ENCODE assay signal across 8 cellular contexts in the genomic region with DNA sequence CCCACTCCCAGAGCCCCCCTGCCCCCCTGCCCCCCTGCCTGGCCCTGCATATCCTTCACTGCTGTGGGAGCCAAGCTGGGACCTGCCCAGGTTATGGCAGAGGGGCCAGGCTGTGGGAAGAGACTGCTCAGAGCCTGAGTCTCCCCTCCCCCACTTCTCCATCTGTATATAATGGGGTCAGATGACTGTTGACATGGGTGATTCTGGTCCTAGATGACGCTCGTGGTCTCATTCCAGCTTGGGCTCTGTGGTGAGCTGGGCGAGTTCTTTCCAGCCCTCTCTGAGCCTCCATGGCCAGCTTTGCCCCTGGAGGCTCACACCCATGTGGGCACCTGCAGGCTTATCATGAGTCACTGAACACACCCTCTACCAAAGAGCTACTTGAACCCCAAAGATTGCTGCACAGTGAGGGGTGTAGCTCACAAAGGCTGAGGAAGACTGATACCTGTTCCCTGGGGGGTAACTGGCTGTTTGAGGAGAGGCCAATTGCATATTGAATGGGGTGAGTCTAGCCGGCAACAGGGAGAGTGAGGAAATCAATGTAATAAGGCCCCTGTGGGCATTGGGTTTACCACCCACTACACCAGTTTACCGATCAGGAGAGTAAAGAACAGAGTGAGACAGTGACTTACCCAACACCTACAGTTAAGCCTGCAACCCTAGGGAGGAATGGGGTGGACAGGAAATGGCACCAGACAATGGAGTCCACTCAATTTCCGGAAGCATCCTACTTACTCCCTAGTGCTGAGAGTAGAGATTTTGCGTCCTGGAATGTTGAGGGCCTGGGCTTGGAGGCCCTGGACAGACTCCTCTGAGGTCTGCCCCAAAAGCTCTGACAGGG. TPM values are rescaled to one million over a fixed set of nuclear protein-coding genes. Genes with fewer than 3 reads are reported as not detected.
DNase-seq lines count a peak whose midpoint lies in the region; ATAC-seq and TF ChIP-seq lines count a peak whose summit lies in the region.

No MANE protein-coding gene starts in this region.

- POLR2A ChIA-PET in CD4-positive, alpha-beta T cell (lab: Charles Lee): interaction anchor here (1.0 kb wide), 1 partner anchor 8 kb away, joined by 4 read pairs; no protein-coding TSS in a partner anchor

- H3K9me3 Mint-ChIP-seq in CD4-positive, alpha-beta T cell: no peaks in the 10 kb centered on the region

- peaks cover 3% of the 10 kb centered on the region for H3K36me3 Mint-ChIP-seq in CD4-positive, alpha-beta T cell (ENCODE audit: low read depth)

- no peak for TF ChIP-seq CTCF in CD4-positive, alpha-beta T cell (IDR thresholded peaks at IDR 0.05)
- TF ChIP-seq CTCF in LNCaP clone FGC (IDR thresholded peaks at IDR 0.05; ENCODE audit: control insufficient read depth, extremely low read depth, insufficient read depth) (no peak), right atrium auricular region (IDR thresholded peaks at IDR 0.05) (no peak), gastrocnemius medialis (IDR thresholded peaks at IDR 0.05 in 4 of 5, conservative IDR thresholded peaks at IDR 0.05 in 1 of 5) (no peak)

- H3K9me3 ChIP-seq in CD4-positive, alpha-beta T cell (ENCODE audit: control insufficient read depth, low read length): no peaks in the 10 kb centered on the region
- H3K9me3 ChIP-seq in adipocyte (ENCODE audit: control insufficient read depth, low read length) (no peaks in the 10 kb centered on the region), right atrium auricular region (no peaks in the 10 kb centered on the region), gastrocnemius medialis (no peaks in the 10 kb centered on the region)

- peak overlapping the region; percentile 88 for H3K9ac ChIP-seq in adipocyte (ENCODE audit: low read length)

- H3K36me3 ChIP-seq in adipocyte (ENCODE audit: control insufficient read depth, insufficient read depth, low read length, severe bottlenecking) (peaks cover 2% of the 10 kb centered on the region), right atrium auricular region (no peaks in the 10 kb centered on the region), gastrocnemius medialis (no peaks in the 10 kb centered on the region)

- H3K4me1 Mint-ChIP-seq in CD4-positive, alpha-beta T cell (ENCODE audit: low read depth): peaks cover 37% of the 10 kb centered on the region

- in situ Hi-C loops in gastrocnemius medialis (cut with MboI; ENCODE audit: low sequenced_read_pairs in 4 of 4): no loop called here

- CTCF ChIA-PET in CD4-positive, alpha-beta T cell (lab: Charles Lee): interaction anchor here (1.4 to 1.8 kb wide), 5 partner anchors 8 to 28 kb away, joined by 3 to 6 read pairs (median 3); no protein-coding TSS in a partner anchor

- no peak for TF ChIP-seq POLR2A in gastrocnemius medialis (IDR thresholded peaks at IDR 0.05)

- H3K27ac Mint-ChIP-seq in CD4-positive, alpha-beta T cell: peak overlapping the region; percentile 98

- peak overlapping the region; percentile 24; the same call in 1 of the 2 replicates for H3K4me3 ChIP-seq in LNCaP clone FGC (ENCODE audit: low read depth, low read length)
- no peak overlapping the region for H3K4me3 ChIP-seq in adipocyte (ENCODE audit: low read length)
- H3K4me3 ChIP-seq in right atrium auricular region: peak overlapping the region; percentile 35 to 50
- H3K4me3 ChIP-seq in gastrocnemius medialis: peak overlapping the region; percentile 49 to 61 (median 56)

- no peak for DNase-seq in CD4-positive, alpha-beta T cell
- DNase-seq in LNCaP clone FGC (ENCODE audit: low read depth): no peak
- DNase-seq in adipocyte (ENCODE audit: low read depth): peak; percentile 29
- DNase-seq in right atrium auricular region (ENCODE audit: low spot score): no peak
- no peak for DNase-seq in gastrocnemius medialis
- DNase-seq in NCI-H526 treated with DMSO at 0.1 percent for 48 hours (lab: John Stamatoyannopoulos, UW): no peak
- DNase-seq in stimulated activated CD8-positive, alpha-beta memory T cell treated with anti-CD3 and anti-CD28 coated beads, Interleukin-4, amount 100 ng/mL, for 48 hours: no peak

- ATAC-seq in CD4-positive, alpha-beta T cell (ENCODE audit: poor library complexity): no peak
- ATAC-seq in gastrocnemius medialis: peak in 1 of 2 donors; percentile 1
- no peak for ATAC-seq in GM21576 (IDR thresholded peaks at IDR 0.05; ENCODE audit: unreplicated experiment)

- peak overlapping the region; percentile 83 for H3K27ac ChIP-seq in CD4-positive, alpha-beta T cell (ENCODE audit: low read depth, low read length)
- H3K27ac ChIP-seq in right atrium auricular region (peak overlapping the region; percentile 100), gastrocnemius medialis (peak overlapping the region; percentile 97 to 100 (median 99))

- H3K27me3 ChIP-seq in CD4-positive, alpha-beta T cell (ENCODE audit: control insufficient read depth, insufficient read depth, low read length): no peaks in the 10 kb centered on the region
- H3K27me3 ChIP-seq in adipocyte (replicated peaks; ENCODE audit: control insufficient read depth, insufficient read depth, low read length) (no peaks in the 10 kb centered on the region), right atrium auricular region (no peaks in the 10 kb centered on the region), gastrocnemius medialis (no peaks in the 10 kb centered on the region)

- H3K4me1 ChIP-seq in adipocyte (ENCODE audit: control insufficient read depth, insufficient read depth, low read length) (peaks cover 51% of the 10 kb centered on the region), right atrium auricular region (peaks cover 0 to 67% of the 10 kb centered on the region in 2 donors), gastrocnemius medialis (peaks cover 50 to 77% of the 10 kb centered on the region in 2 donors)

- intact Hi-C loops in CD4-positive, alpha-beta T cell (cut with DNase I, micrococcal nuclease): loop anchor here in 1 of 2 experiments (2.0 kb wide), 1 partner anchor 18 kb away; no protein-coding TSS in a partner anchor
- intact Hi-C loops in gastrocnemius medialis (cut with DNase I; ENCODE audit: low total_unique reads): loop anchor here (2.0 to 10.0 kb wide), 2 partner anchors 58 to 344 kb away; a partner anchor contains a TSS

- H3K4me3 Mint-ChIP-seq in CD4-positive, alpha-beta T cell: peak overlapping the region; percentile 77

- no peaks in the 10 kb centered on the region for H3K27me3 Mint-ChIP-seq in CD4-positive, alpha-beta T cell

RNA-seq across cellular contexts. Expression of a gene that starts 4.2 kb away (rescaled TPM):
- 100 to 1,000 TPM; 249 to 264 TPM for total RNA-seq in CD4-positive, alpha-beta T cell
- total RNA-seq in right atrium auricular region (10 to 100 TPM; 17.0 to 29.8 TPM), gastrocnemius medialis (10 to 100 TPM; 11.1 to 64.5 (median 32.3) TPM)
